In genomic region chr17:64084086-64084939, GRCh38 we compare ENCODE assay signal across 9 cellular contexts. TPM values are rescaled to one million over a fixed set of nuclear protein-coding genes. Genes with fewer than 3 reads are reported as not detected.
DNase-seq lines count a peak whose midpoint lies in the region; ATAC-seq and TF ChIP-seq lines count a peak whose summit lies in the region.
"Had no signal": no experiment of that assay in that cellular context is flagged by ENCODE, and none has a peak within 500 bp of the region (broad histone marks: within the 10 kb centered on the region; RNA-seq: fewer than 3 reads in every experiment).

No MANE protein-coding gene starts in this region.

- intact Hi-C loops in gastrocnemius medialis (cut with DNase I; ENCODE audit: low total_unique reads): no loop called here

- POLR2A ChIA-PET in HEK293 (lab: Yijun Ruan, JAX): interaction anchor here (0.6 kb wide), 1 partner anchor 20 kb away, joined by 3 read pairs; no protein-coding TSS in a partner anchor

- ATAC-seq in gastrocnemius medialis (no peak), HG02973 (IDR thresholded peaks at IDR 0.05; ENCODE audit: unreplicated experiment) (no peak), HG03159 (IDR thresholded peaks at IDR 0.05; ENCODE audit: unreplicated experiment) (no peak)

- H3K4me3 ChIP-seq in HEK293 (ENCODE audit: low read depth, low read length) (no peak overlapping the region), gastrocnemius medialis (no peak overlapping the region)

- in situ Hi-C loops in gastrocnemius medialis (cut with MboI; ENCODE audit: low sequenced_read_pairs in 4 of 4): no loop called here

- H3K9me3 ChIP-seq in HEK293 (ENCODE audit: control insufficient read depth, insufficient read depth, low read depth, low read length) (no peaks in the 10 kb centered on the region), gastrocnemius medialis (no peaks in the 10 kb centered on the region)

- H3K36me3 ChIP-seq in HEK293 (ENCODE audit: control insufficient read depth in 2 of 2, insufficient read depth in 1 of 2, low read length in 2 of 2): no peaks in the 10 kb centered on the region
- peaks cover 0 to 3% of the 10 kb centered on the region in 2 donors for H3K36me3 ChIP-seq in gastrocnemius medialis

- DNase-seq in SW480 (ENCODE audit: low spot score) (peak; percentile 84), iPS-NIHi7 (ENCODE audit: extremely low spot score) (peak; percentile 50), gastrocnemius medialis (no peak), NCI-H1092 (lab: John Stamatoyannopoulos, UW) (no peak)
- DNase-seq: CD4-positive, CD25-positive, alpha-beta regulatory T cell had no signal

- H3K4me1 ChIP-seq in HEK293 (ENCODE audit: control insufficient read depth, insufficient read depth, low read length): peaks cover 28% of the 10 kb centered on the region
- peaks cover 11 to 15% of the 10 kb centered on the region in 2 donors for H3K4me1 ChIP-seq in gastrocnemius medialis

- H3K27me3 ChIP-seq in gastrocnemius medialis: no peaks in the 10 kb centered on the region

- H3K27ac ChIP-seq in 22Rv1 (peak overlapping the region; percentile 85), HEK293 (ENCODE audit: extremely low read depth, low read depth, low read length) (peak overlapping the region; percentile 13; the same call in 1 of the 2 replicates), gastrocnemius medialis (no peak overlapping the region)

- TF ChIP-seq CTCF in 22Rv1 (IDR thresholded peaks at IDR 0.05) (no peak), HEK293 (tag by site-specific recombination; IDR thresholded peaks at IDR 0.05) (no peak), gastrocnemius medialis (IDR thresholded peaks at IDR 0.05 in 4 of 5, conservative IDR thresholded peaks at IDR 0.05 in 1 of 5) (no peak)

- no peak for TF ChIP-seq POLR2A in gastrocnemius medialis (IDR thresholded peaks at IDR 0.05)

- CTCF ChIA-PET in HEK293 (lab: Yijun Ruan, JAX): interaction anchor here (0.6 to 1.4 kb wide), 5 partner anchors 8 to 165 kb away, joined by 3 read pairs; no protein-coding TSS in a partner anchor

TF ChIP-seq in HEK293, 187 proteins besides CTCF, POLR2A, EP300 and RAD21 (continues in another document):
- no peak for TF ChIP-seq MYNN (tag by site-specific recombination; IDR thresholded peaks at IDR 0.05; ENCODE audit: borderline replicate concordance)
- no peak for TF ChIP-seq KLF17 (tag by site-specific recombination; IDR thresholded peaks at IDR 0.05)
- no peak for TF ChIP-seq ZNF600 (tag by site-specific recombination; IDR thresholded peaks at IDR 0.05)
- TF ChIP-seq WT1 (tag by site-specific recombination; IDR thresholded peaks at IDR 0.05): peak; percentile 80
- TF ChIP-seq TCF7L2 (IDR thresholded peaks at IDR 0.05; ENCODE audit: borderline replicate concordance, low read depth, low read length): peak; percentile 45; the same call in 1 of the 2 replicates
- TF ChIP-seq PRDM4 (tag by site-specific recombination; IDR thresholded peaks at IDR 0.05): 0 out of 2 replicates have a peak, but pooled peaks have one; percentile 23
- no peak for TF ChIP-seq ZNF404 (tag by site-specific recombination; IDR thresholded peaks at IDR 0.05)
- no peak for TF ChIP-seq HOXC10 (CRISPR knock-in tag; IDR thresholded peaks at IDR 0.05)
- TF ChIP-seq EGR2 (tag by site-specific recombination; IDR thresholded peaks at IDR 0.05; ENCODE audit: low read depth): peak; percentile 55; the same call in 1 of the 2 replicates
- no peak for TF ChIP-seq ZNF26 (tag by site-specific recombination; IDR thresholded peaks at IDR 0.05)
- TF ChIP-seq REPIN1 (tag by site-specific recombination; IDR thresholded peaks at IDR 0.05; ENCODE audit: low read depth): no peak
- TF ChIP-seq ZEB2 (tag by site-specific recombination; IDR thresholded peaks at IDR 0.05): no peak
- 0 out of 2 replicates have a peak, but pooled peaks have one; percentile 4 for TF ChIP-seq ZBTB8A (tag by site-specific recombination; IDR thresholded peaks at IDR 0.05)
- no peak for TF ChIP-seq ZNF37A (tag by site-specific recombination; IDR thresholded peaks at IDR 0.05)
- no peak for TF ChIP-seq ZNF266 (tag by site-specific recombination; IDR thresholded peaks at IDR 0.05; ENCODE audit: low read depth)
- TF ChIP-seq ZNF138 (tag by site-specific recombination; IDR thresholded peaks at IDR 0.05; ENCODE audit: borderline replicate concordance): no peak
- TF ChIP-seq ZBTB6 (tag by site-specific recombination; IDR thresholded peaks at IDR 0.05): no peak
- no peak for TF ChIP-seq SALL2 (tag by site-specific recombination; IDR thresholded peaks at IDR 0.05; ENCODE audit: borderline replicate concordance)
- TF ChIP-seq ZNF398 (tag by site-specific recombination; IDR thresholded peaks at IDR 0.05): no peak
- peak; percentile 34 for TF ChIP-seq ZNF335 (tag by site-specific recombination; conservative IDR thresholded peaks at IDR 0.05)
- no peak for TF ChIP-seq ZNF202 (tag by site-specific recombination; IDR thresholded peaks at IDR 0.05; ENCODE audit: borderline replicate concordance)
- no peak for TF ChIP-seq GLIS2 (tag by site-specific recombination; IDR thresholded peaks at IDR 0.05)
- TF ChIP-seq KLF9 (tag by site-specific recombination; IDR thresholded peaks at IDR 0.05; ENCODE audit: low read depth): peak; percentile 83
- TF ChIP-seq ZFHX2 (tag by site-specific recombination; conservative IDR thresholded peaks at IDR 0.05): peak; percentile 86

RNA-seq across cellular contexts. Expression of gene ERN1, which starts 45.6 kb away (rescaled TPM):
- total RNA-seq in gastrocnemius medialis: 10 to 100 TPM in 3 of 4 donors, 1 to 10 TPM in 1; 9.7 to 27.5 (median 13.8) TPM

Comparison
In these comparisons a context has a peak if more than half of its experiments do, and no peak if none do; other contexts are left out.
1. H3K27ac ChIP-seq: peak in 22Rv1 (single experiment) and HEK293 (single experiment); none in gastrocnemius medialis (0 of 4).
2. DNase-seq: peak in SW480 (single experiment) and iPS-NIHi7 (single experiment); none in gastrocnemius medialis (0 of 2) and NCI-H1092 (single experiment).